ENCODE assay signal across 6 cellular contexts in genomic region chr5:139393497-139394122, GRCh38. TPM values are rescaled to one million over a fixed set of nuclear protein-coding genes. Genes with fewer than 3 reads are reported as not detected.
DNase-seq lines count a peak whose midpoint lies in the region; ATAC-seq, FAIRE-seq and TF ChIP-seq lines count a peak whose summit lies in the region.

No MANE protein-coding gene starts in this region.

- peaks cover 46% of the 10 kb centered on the region for H3K4me1 Mint-ChIP-seq in T-helper 1 cell treated with Interleukin-12 subunit alpha and Interleukin-12 subunit beta and Interleukin-4 antibody, amounts not matched to agents 30 μg/mL and 1 μg/mL, for 36 hours (ENCODE audit: low read depth)
- peaks cover 72% of the 10 kb centered on the region for H3K4me1 Mint-ChIP-seq in stimulated activated effector memory CD8-positive, alpha-beta T cell treated with anti-CD3 and anti-CD28 coated beads, Interleukin-12 subunit alpha, Interleukin-12 subunit beta, amount 100 ng/mL, for 72 hours

- peak overlapping the region; percentile 64 for H2AFZ ChIP-seq in endothelial cell of umbilical vein (ENCODE audit: low read depth, low read length)

- H3K27me3 ChIP-seq in endothelial cell of umbilical vein (ENCODE audit: control insufficient read depth in 2 of 2, insufficient read depth in 2 of 2, low read length in 2 of 2): peaks cover 7 to 14% of the 10 kb centered on the region in 2 experiments

- dilution Hi-C loops in endothelial cell of umbilical vein (cut with MboI; ENCODE audit: extremely low pct_ligation_motif_present, low sequenced_read_pairs): no loop called here

- peak overlapping the region; percentile 52 for H3K4me2 ChIP-seq in endothelial cell of umbilical vein (ENCODE audit: insufficient read depth, low read length)

- no peak for TF ChIP-seq POLR2A in endothelial cell of umbilical vein (IDR thresholded peaks at IDR 0.05; ENCODE audit: low read depth, low read length)

- peaks cover 18% of the 10 kb centered on the region for H3K36me3 Mint-ChIP-seq in T-helper 1 cell treated with Interleukin-12 subunit alpha and Interleukin-12 subunit beta and Interleukin-4 antibody, amounts not matched to agents 30 μg/mL and 1 μg/mL, for 36 hours (ENCODE audit: low read depth)
- peaks cover 70% of the 10 kb centered on the region for H3K36me3 Mint-ChIP-seq in stimulated activated effector memory CD8-positive, alpha-beta T cell treated with anti-CD3 and anti-CD28 coated beads, Interleukin-12 subunit alpha, Interleukin-12 subunit beta, amount 100 ng/mL, for 72 hours

- CTCF ChIA-PET in endothelial cell of umbilical vein (lab: Charles Lee): interaction anchor here (1.0 to 2.1 kb wide), 4 partner anchors 9 to 120 kb away, joined by 3 to 7 read pairs (median 4); partner anchors contain the start of gene MATR3

- DNase-seq in T-helper 1 cell (no peak), endothelial cell of umbilical vein (ENCODE audit: low read depth, low spot score) (no peak), nucleus accumbens (lab: John Stamatoyannopoulos, UW) (no peak)
- peak in 1 of 2 donors; percentile 69 for DNase-seq in stimulated activated effector memory CD8-positive, alpha-beta T cell treated with anti-CD3 and anti-CD28 coated beads, Interleukin-12 subunit alpha, Interleukin-12 subunit beta, amount 100 ng/mL, for 72 hours (ENCODE audit: low spot score in 2 of 2)

- peak overlapping the region; percentile 93 for H3K27ac Mint-ChIP-seq in T-helper 1 cell treated with Interleukin-12 subunit alpha and Interleukin-12 subunit beta and Interleukin-4 antibody, amounts not matched to agents 30 μg/mL and 1 μg/mL, for 36 hours
- H3K27ac Mint-ChIP-seq in stimulated activated effector memory CD8-positive, alpha-beta T cell treated with anti-CD3 and anti-CD28 coated beads, Interleukin-12 subunit alpha, Interleukin-12 subunit beta, amount 100 ng/mL, for 72 hours: peak overlapping the region; percentile 99

- no peak for FAIRE-seq in endothelial cell of umbilical vein (lab: Jason Lieb, UNC)

- peaks cover 6% of the 10 kb centered on the region for H3K4me1 ChIP-seq in endothelial cell of umbilical vein (ENCODE audit: control insufficient read depth, extremely low read depth, insufficient read depth, low read length)

- TSS peak; percentile 10 for BruUV-seq in endothelial cell of umbilical vein (replicated peaks; lab: Mats Ljungman, UMichigan)

- H3K79me2 ChIP-seq in endothelial cell of umbilical vein (ENCODE audit: control insufficient read depth, insufficient read depth, low read length): no peaks in the 10 kb centered on the region

- no peaks in the 10 kb centered on the region for H3K27me3 Mint-ChIP-seq in T-helper 1 cell treated with Interleukin-12 subunit alpha and Interleukin-12 subunit beta and Interleukin-4 antibody, amounts not matched to agents 30 μg/mL and 1 μg/mL, for 36 hours (ENCODE audit: low read depth)

- no peaks in the 10 kb centered on the region for H3K36me3 ChIP-seq in endothelial cell of umbilical vein (ENCODE audit: control insufficient read depth in 2 of 2, extremely low read depth in 1 of 2, insufficient read depth in 2 of 2, low read length in 2 of 2)

- H3K9me3 Mint-ChIP-seq in T-helper 1 cell treated with Interleukin-12 subunit alpha and Interleukin-12 subunit beta and Interleukin-4 antibody, amounts not matched to agents 30 μg/mL and 1 μg/mL, for 36 hours: no peaks in the 10 kb centered on the region
- no peaks in the 10 kb centered on the region for H3K9me3 Mint-ChIP-seq in stimulated activated effector memory CD8-positive, alpha-beta T cell treated with anti-CD3 and anti-CD28 coated beads, Interleukin-12 subunit alpha, Interleukin-12 subunit beta, amount 100 ng/mL, for 72 hours

- no peaks in the 10 kb centered on the region for H3K9me1 ChIP-seq in endothelial cell of umbilical vein (replicated peaks; ENCODE audit: control insufficient read depth, extremely low read depth, insufficient read depth, low read length)

- no peak for ATAC-seq in stimulated activated effector memory CD8-positive, alpha-beta T cell treated with anti-CD3 and anti-CD28 coated beads, Interleukin-12 subunit alpha, Interleukin-12 subunit beta, amount 100 ng/mL, for 72 hours
- ATAC-seq in HG02678 (IDR thresholded peaks at IDR 0.05; ENCODE audit: unreplicated experiment): no peak

- peak overlapping the region; percentile 94 for H3K4me3 Mint-ChIP-seq in T-helper 1 cell treated with Interleukin-12 subunit alpha and Interleukin-12 subunit beta and Interleukin-4 antibody, amounts not matched to agents 30 μg/mL and 1 μg/mL, for 36 hours
- H3K4me3 Mint-ChIP-seq in stimulated activated effector memory CD8-positive, alpha-beta T cell treated with anti-CD3 and anti-CD28 coated beads, Interleukin-12 subunit alpha, Interleukin-12 subunit beta, amount 100 ng/mL, for 72 hours: peak overlapping the region; percentile 99

- POLR2A ChIA-PET in endothelial cell of umbilical vein (lab: Charles Lee): interaction anchor here (1.3 kb wide), 1 partner anchor 52 kb away, joined by 3 read pairs; the partner anchor contains the start of gene PAIP2

- TF ChIP-seq CTCF in endothelial cell of umbilical vein (IDR thresholded peaks at IDR 0.05; ENCODE audit: extremely low read depth in 1 of 2, insufficient read depth in 1 of 2, low read depth in 1 of 2, low read length in 2 of 2): no peak

- no peaks in the 10 kb centered on the region for H3K9me3 ChIP-seq in endothelial cell of umbilical vein (replicated peaks; ENCODE audit: control insufficient read depth, insufficient read depth, low read length)

- peak overlapping the region in 2 of 3 experiments; percentile 1 to 35 for H3K4me3 ChIP-seq in endothelial cell of umbilical vein (replicated peaks in 1 of 3; ENCODE audit: insufficient read depth in 1 of 3, low read depth in 1 of 3, low read length in 3 of 3)

- intact Hi-C loops in endothelial cell of umbilical vein (cut with micrococcal nuclease): loop anchor here (1.0 to 5.0 kb wide), 3 partner anchors 51 to 815 kb away; partner anchors contain the start of gene MATR3

- H3K27ac ChIP-seq in endothelial cell of umbilical vein (ENCODE audit: insufficient read depth, low read depth, low read length): no peak overlapping the region

- no peaks in the 10 kb centered on the region for H4K20me1 ChIP-seq in endothelial cell of umbilical vein (replicated peaks; ENCODE audit: control insufficient read depth, extremely low read depth, insufficient read depth, low read length)

- H3K9ac ChIP-seq in endothelial cell of umbilical vein (replicated peaks; ENCODE audit: extremely low read depth, insufficient read depth, low read length): no peak overlapping the region

TF ChIP-seq in endothelial cell of umbilical vein, 7 proteins besides CTCF, POLR2A, EP300 and RAD21 (continues in another document):
- TF ChIP-seq FOS (IDR thresholded peaks at IDR 0.05; ENCODE audit: borderline replicate concordance, insufficient read depth, low read length): no peak

RNA-seq across cellular contexts. Expression of gene PROB1, which starts 1.3 kb away (rescaled TPM):
- 1.9 and 2.4 TPM in 2 replicates for total RNA-seq in endothelial cell of umbilical vein
- polyA plus RNA-seq in endothelial cell of umbilical vein: 0.40 and 0.47 TPM in 2 replicates
- polyA plus RNA-seq in endothelial cell of umbilical vein (2011; cell fraction: cytosol; rRNA removed): 0.28 and 0.48 TPM in 2 replicates
- polyA plus RNA-seq in endothelial cell of umbilical vein (2011; cell fraction: nucleus; rRNA removed): 0.64 and 0.71 TPM in 2 replicates
- polyA plus RNA-seq in endothelial cell of umbilical vein (2012): 0.12 TPM in 2 replicates
- 0.12 and 0.38 TPM in 2 replicates for polyA minus RNA-seq in endothelial cell of umbilical vein
- 1.0 TPM for polyA minus RNA-seq in endothelial cell of umbilical vein (2011; cell fraction: cytosol; rRNA and poly(A)+ RNA removed)
- polyA minus RNA-seq in endothelial cell of umbilical vein (2011; cell fraction: nucleus; rRNA and poly(A)+ RNA removed): 0.38 and 0.91 TPM in 2 replicates

RNA-seq across cellular contexts. Expression of gene MZB1, which starts 3.9 kb away (rescaled TPM):
- total RNA-seq in endothelial cell of umbilical vein: not detected in 2 replicates
- 0.06 TPM in 1 of 2 replicates, not detected in the other for polyA plus RNA-seq in endothelial cell of umbilical vein
- not detected in 2 replicates for polyA plus RNA-seq in endothelial cell of umbilical vein (2011; cell fraction: cytosol; rRNA removed)
- 0.11 TPM in 1 of 2 replicates, not detected in the other for polyA plus RNA-seq in endothelial cell of umbilical vein (2011; cell fraction: nucleus; rRNA removed)
- polyA plus RNA-seq in endothelial cell of umbilical vein (2012): not detected in 2 replicates
- 0.21 and 0.51 TPM in 2 replicates for polyA minus RNA-seq in endothelial cell of umbilical vein
- not detected for polyA minus RNA-seq in endothelial cell of umbilical vein (2011; cell fraction: cytosol; rRNA and poly(A)+ RNA removed)
- 0.53 and 0.67 TPM in 2 replicates for polyA minus RNA-seq in endothelial cell of umbilical vein (2011; cell fraction: nucleus; rRNA and poly(A)+ RNA removed)

RNA-seq across cellular contexts. Expression of gene SPATA24, which starts 10.3 kb away (rescaled TPM):
- 7.8 and 7.9 TPM in 2 replicates for total RNA-seq in endothelial cell of umbilical vein
- 2.1 and 3.2 TPM in 2 replicates for polyA plus RNA-seq in endothelial cell of umbilical vein
- 5.9 and 6.4 TPM in 2 replicates for polyA plus RNA-seq in endothelial cell of umbilical vein (2011; cell fraction: cytosol; rRNA removed)
- polyA plus RNA-seq in endothelial cell of umbilical vein (2011; cell fraction: nucleus; rRNA removed): 3.5 and 5.7 TPM in 2 replicates
- 4.9 and 6.6 TPM in 2 replicates for polyA plus RNA-seq in endothelial cell of umbilical vein (2012)
- 3.5 and 3.7 TPM in 2 replicates for polyA minus RNA-seq in endothelial cell of umbilical vein
- 3.4 TPM for polyA minus RNA-seq in endothelial cell of umbilical vein (2011; cell fraction: cytosol; rRNA and poly(A)+ RNA removed)
- 2.2 and 3.5 TPM in 2 replicates for polyA minus RNA-seq in endothelial cell of umbilical vein (2011; cell fraction: nucleus; rRNA and poly(A)+ RNA removed)

RNA-seq across cellular contexts. Expression of gene SLC23A1, which starts 10.5 kb away (rescaled TPM):
- total RNA-seq in endothelial cell of umbilical vein: not detected in 2 replicates
- polyA plus RNA-seq in endothelial cell of umbilical vein: not detected in 2 replicates
- not detected in 2 replicates for polyA plus RNA-seq in endothelial cell of umbilical vein (2011; cell fraction: cytosol; rRNA removed)
- polyA plus RNA-seq in endothelial cell of umbilical vein (2011; cell fraction: nucleus; rRNA removed): not detected in 2 replicates
- not detected in 2 replicates for polyA plus RNA-seq in endothelial cell of umbilical vein (2012)
- polyA minus RNA-seq in endothelial cell of umbilical vein: 0.11 TPM in 1 of 2 replicates, not detected in the other
- polyA minus RNA-seq in endothelial cell of umbilical vein (2011; cell fraction: cytosol; rRNA and poly(A)+ RNA removed): 7.2 TPM
- not detected in 2 replicates for polyA minus RNA-seq in endothelial cell of umbilical vein (2011; cell fraction: nucleus; rRNA and poly(A)+ RNA removed)

RNA-seq across cellular contexts. Expression of gene DNAJC18, which starts 45.7 kb away (rescaled TPM):
- total RNA-seq in endothelial cell of umbilical vein: 51.1 and 52.6 TPM in 2 replicates
- 23.2 and 26.0 TPM in 2 replicates for polyA plus RNA-seq in endothelial cell of umbilical vein
- polyA plus RNA-seq in endothelial cell of umbilical vein (2011; cell fraction: cytosol; rRNA removed): 11.9 and 17.8 TPM in 2 replicates
- 191 and 204 TPM in 2 replicates for polyA plus RNA-seq in endothelial cell of umbilical vein (2011; cell fraction: nucleus; rRNA removed)
- polyA plus RNA-seq in endothelial cell of umbilical vein (2012): 33.0 and 35.2 TPM in 2 replicates
- 24.1 and 26.7 TPM in 2 replicates for polyA minus RNA-seq in endothelial cell of umbilical vein
- polyA minus RNA-seq in endothelial cell of umbilical vein (2011; cell fraction: cytosol; rRNA and poly(A)+ RNA removed): 3.0 TPM
- 39.1 and 53.2 TPM in 2 replicates for polyA minus RNA-seq in endothelial cell of umbilical vein (2011; cell fraction: nucleus; rRNA and poly(A)+ RNA removed)
